In the genomic region with DNA sequence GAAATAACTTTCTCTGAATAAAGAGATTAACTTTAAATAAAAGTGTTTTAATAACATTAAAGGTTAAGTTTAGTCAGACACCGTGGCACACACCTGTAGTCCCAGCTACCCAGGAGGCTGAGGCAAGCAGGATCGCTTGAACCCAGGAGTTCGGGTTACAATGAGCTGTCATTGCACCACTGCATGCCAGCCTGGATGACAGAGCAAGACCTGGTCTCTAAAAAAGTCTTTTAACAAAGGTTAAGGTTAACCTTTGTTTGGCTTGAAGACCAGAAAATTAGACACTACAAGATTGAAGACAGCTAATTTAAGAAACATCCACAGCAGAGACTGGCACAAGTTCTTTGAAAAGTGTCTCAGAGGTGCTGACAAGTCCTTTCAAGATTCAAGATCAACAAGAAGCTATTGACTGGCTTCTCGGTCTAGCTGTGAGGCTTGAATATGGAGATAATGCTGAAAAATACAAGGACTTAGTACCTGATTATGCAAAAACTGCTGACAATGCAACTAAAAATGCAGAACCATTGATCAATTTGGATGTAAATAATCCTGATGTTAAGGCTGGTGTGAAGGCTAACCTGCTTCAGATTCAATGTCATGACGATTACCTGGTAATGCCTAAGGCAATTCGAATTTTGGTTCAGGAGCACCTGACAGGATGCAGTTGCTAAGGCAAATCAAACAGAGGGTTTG, we compare ENCODE assay signal across 22 cellular contexts. TPM values are rescaled to one million over a fixed set of nuclear protein-coding genes. Genes with fewer than 3 reads are reported as not detected.
DNase-seq lines count a peak whose midpoint lies in the region; ATAC-seq and TF ChIP-seq lines count a peak whose summit lies in the region.
"Had no signal": no experiment of that assay in that cellular context is flagged by ENCODE, and none has a peak within 500 bp of the region (broad histone marks: within the 10 kb centered on the region; RNA-seq: fewer than 3 reads in every experiment).

No MANE protein-coding gene starts in this region.

- H3K4me3 ChIP-seq in endodermal cell (ENCODE audit: low read length) (no peak overlapping the region), iPS-20b (ENCODE audit: low read length) (peak overlapping the region; percentile 48)
- H3K4me3 ChIP-seq: Peyer's patch had no signal

- H3K14ac ChIP-seq in H9 (ENCODE audit: insufficient read depth, low read length), result no peak overlapping the region

- no peak overlapping the region for H3K18ac ChIP-seq in H9 (ENCODE audit: insufficient read length, low read depth, low read length)

- H3K79me2 ChIP-seq in H9 (ENCODE audit: insufficient read depth, low read length), result no peaks in the 10 kb centered on the region

- H3T11ph ChIP-seq in H9 (ENCODE audit: low read length), result no peak overlapping the region

- ATAC-seq in GM21825 (IDR thresholded peaks at IDR 0.05; ENCODE audit: unreplicated experiment) (no peak), HG03432 (IDR thresholded peaks at IDR 0.05; ENCODE audit: unreplicated experiment) (no peak)
- ATAC-seq: Right ventricle myocardium inferior had no signal

- peaks cover 38 to 46% of the 10 kb centered on the region in 2 experiments for H3K4me1 Mint-ChIP-seq in H9
- H3K4me1 Mint-ChIP-seq in endodermal cell, result peaks cover 19% of the 10 kb centered on the region
- H3K4me1 Mint-ChIP-seq: CD14-positive monocyte, IgD-negative memory B cell had no signal

- H2AK5ac ChIP-seq in H9 (ENCODE audit: insufficient read length, low read length), result no peak overlapping the region

- H3K4me3 Mint-ChIP-seq in H9 (peak overlapping the region; percentile 34 to 69; a peak in 4 of 5 replicates), endodermal cell (no peak overlapping the region)
- H3K4me3 Mint-ChIP-seq: CD14-positive monocyte; IgD-negative memory B cell; T-helper 2 cell treated with Interferon-gamma antibody and Interleukin-4, amounts not matched to agents 5 μg/mL and 100 μg/mL, for 36 hours had no signal

- H3K9me3 ChIP-seq in H9 (ENCODE audit: control insufficient read depth, low read depth, low read length) (no peaks in the 10 kb centered on the region), endodermal cell (ENCODE audit: control insufficient read depth, low read length) (no peaks in the 10 kb centered on the region), iPS-20b (ENCODE audit: insufficient read depth, low read depth, low read length) (no peaks in the 10 kb centered on the region)
- H3K9me3 ChIP-seq: Peyer's patch had no signal

- H3K27ac ChIP-seq in H9 (ENCODE audit: insufficient read length, low read depth, low read length), result peak overlapping the region; percentile 30
- H3K27ac ChIP-seq in endodermal cell (ENCODE audit: low read depth, low read length), result no peak overlapping the region
- no peak overlapping the region for H3K27ac ChIP-seq in iPS-20b (ENCODE audit: low read length)
- H3K27ac ChIP-seq: Peyer's patch had no signal

- H2BK15ac ChIP-seq in H9 (ENCODE audit: low read depth, low read length), result no peak overlapping the region

- H3K9me3 Mint-ChIP-seq in H9, result no peaks in the 10 kb centered on the region
- H3K9me3 Mint-ChIP-seq in endodermal cell, result no peaks in the 10 kb centered on the region
- H3K9me3 Mint-ChIP-seq: T-helper 2 cell treated with Interferon-gamma antibody and Interleukin-4, amounts not matched to agents 5 μg/mL and 100 μg/mL, for 36 hours had no signal

- H3K36me3 Mint-ChIP-seq in H9 (ENCODE audit: insufficient read depth in 1 of 3, low read depth in 3 of 3) (no peaks in the 10 kb centered on the region), endodermal cell (ENCODE audit: low read depth) (no peaks in the 10 kb centered on the region)
- H3K36me3 Mint-ChIP-seq: CD14-positive monocyte, IgD-negative memory B cell had no signal

- peak overlapping the region; percentile 79 for H3K4me2 ChIP-seq in H9 (ENCODE audit: insufficient read depth, insufficient read length, low read length)

- H2BK120ac ChIP-seq in H9 (ENCODE audit: low read depth, low read length, poor library complexity, severe bottlenecking), result no peak overlapping the region

- peaks cover 3% of the 10 kb centered on the region for H3K23me2 ChIP-seq in H9 (ENCODE audit: insufficient read length, low read depth, low read length, poor library complexity, severe bottlenecking)

- H3K36me3 ChIP-seq in endodermal cell (ENCODE audit: control insufficient read depth, insufficient read depth, low read length) (no peaks in the 10 kb centered on the region), iPS-20b (ENCODE audit: insufficient read depth, low read depth, low read length) (no peaks in the 10 kb centered on the region)
- H3K36me3 ChIP-seq: Peyer's patch had no signal

- peak overlapping the region in 2 of 3 experiments; percentile 71 to 96; a peak in 4 of 7 replicates for H3K27ac Mint-ChIP-seq in H9
- no peak overlapping the region for H3K27ac Mint-ChIP-seq in endodermal cell
- H3K27ac Mint-ChIP-seq: CD14-positive monocyte; IgD-negative memory B cell; T-helper 2 cell treated with Interferon-gamma antibody and Interleukin-4, amounts not matched to agents 5 μg/mL and 100 μg/mL, for 36 hours had no signal

- H2BK12ac ChIP-seq in H9 (ENCODE audit: insufficient read length, low read depth, low read length), result no peak overlapping the region

- H3K56ac ChIP-seq in H9 (ENCODE audit: insufficient read length, low read depth, low read length), result no peak overlapping the region

- H4K8ac ChIP-seq in H9 (replicated peaks; ENCODE audit: insufficient read length, low read depth, low read length), result no peak overlapping the region

- no peaks in the 10 kb centered on the region; the same call in 1 of the 2 replicates for H3K27me3 Mint-ChIP-seq in H9 (ENCODE audit: low read depth)
- no peaks in the 10 kb centered on the region for H3K27me3 Mint-ChIP-seq in endodermal cell (ENCODE audit: insufficient read depth)

- no peak overlapping the region for H4K91ac ChIP-seq in H9 (ENCODE audit: insufficient read length, low read depth, low read length)

- no peak overlapping the region for H2AFZ ChIP-seq in H9 (ENCODE audit: low read length)

- H3K4me1 ChIP-seq in H9 (ENCODE audit: insufficient read depth, low read length) (no peaks in the 10 kb centered on the region; the same call in 1 of the 2 replicates), endodermal cell (ENCODE audit: control insufficient read depth, insufficient read depth, low read length) (peaks cover 10% of the 10 kb centered on the region), iPS-20b (ENCODE audit: insufficient read depth, low read length) (peaks cover 28% of the 10 kb centered on the region; the same call in 1 of the 2 replicates)
- H3K4me1 ChIP-seq: Peyer's patch had no signal

- H2BK20ac ChIP-seq in H9 (ENCODE audit: low read depth, low read length, poor library complexity, severe bottlenecking), result no peak overlapping the region

- no peaks in the 10 kb centered on the region for H3K79me1 ChIP-seq in H9 (ENCODE audit: insufficient read depth, low read depth, low read length, poor library complexity, severe bottlenecking)

- H3K4ac ChIP-seq in H9 (ENCODE audit: low read depth, low read length), result no peak overlapping the region

- H3K27me3 ChIP-seq in H9 (ENCODE audit: insufficient read depth, low read length), result no peaks in the 10 kb centered on the region
- peaks cover 7% of the 10 kb centered on the region for H3K27me3 ChIP-seq in endodermal cell (ENCODE audit: control insufficient read depth, insufficient read depth, low read length, poor library complexity, severe bottlenecking)
- no peaks in the 10 kb centered on the region for H3K27me3 ChIP-seq in iPS-20b (ENCODE audit: insufficient read depth, low read length)
- H3K27me3 ChIP-seq: Peyer's patch had no signal

- peak; percentile 50 for DNase-seq in H9
- peak; percentile 24 for DNase-seq in NCI-H146 (lab: John Stamatoyannopoulos, UW)
- peak; percentile 59 for DNase-seq in endodermal cell
- DNase-seq in cortex of kidney (lab: John Stamatoyannopoulos, UW), result no peak
- DNase-seq in activated CD4-positive, CD25-positive, alpha-beta regulatory T cell treated with anti-CD3 and anti-CD28 coated beads, Interleukin-2, amount 50 U/mL, for 72 hours, result no peak
- DNase-seq: DND-41, GDM1, GOT3, MM.1S, NCI-H1694 treated with DMSO at 0.1 percent for 48 hours, NCI-H226, NCI-H526, Peyer's patch had no signal

- H2BK5ac ChIP-seq in H9 (ENCODE audit: insufficient read length, low read length), result no peak overlapping the region

- H3K9ac ChIP-seq in H9 (ENCODE audit: extremely low read depth, insufficient read length, low read length) (no peak overlapping the region), endodermal cell (ENCODE audit: extremely low read depth, low read length, poor library complexity, severe bottlenecking) (no peak overlapping the region), iPS-20b (ENCODE audit: low read depth, low read length) (no peak overlapping the region)

- WGBS in H9 (ENCODE audit: extremely low coverage, insufficient read length, low lambda C conversion rate), result no CpG with 5 or more reads among the region's 6 CpGs
- 15 to 18% methylated on average over 5 to 6 of the region's 6 CpGs for WGBS in endodermal cell (ENCODE audit: insufficient coverage in 1 of 2, insufficient read length in 1 of 2), 2 experiments

- H4K5ac ChIP-seq in H9 (ENCODE audit: insufficient read length, low read depth, low read length), result no peak overlapping the region

- TF ChIP-seq CTCF in H9 (conservative IDR thresholded peaks at IDR 0.05), result no peak
- no peak for TF ChIP-seq CTCF in endodermal cell (conservative IDR thresholded peaks at IDR 0.05)

- no peak overlapping the region for H3K23ac ChIP-seq in H9 (ENCODE audit: insufficient read length, low read depth, low read length)

- no peaks in the 10 kb centered on the region for H4K20me1 ChIP-seq in H9 (ENCODE audit: control insufficient read depth, insufficient read depth, insufficient read length)

RNA-seq across cellular contexts. Expression of a gene that starts 48.8 kb away (rescaled TPM):
- total RNA-seq in H9 (2021) (not detected in 2 replicates), endodermal cell (not detected)
- not detected for polyA plus RNA-seq in endodermal cell (2013, experiment 1 of 2)
- polyA plus RNA-seq in endodermal cell (2013, experiment 2 of 2), result 1.0 TPM
- total RNA-seq: LHCN-M2, Peyer's patch had no signal
- polyA plus RNA-seq: AG04450, CD14-positive monocyte, IgD-negative memory B cell had no signal

Comparison
In these comparisons a context has a peak if more than half of its experiments do, and no peak if none do; other contexts are left out.
1. DNase-seq: peak in H9 (single experiment), NCI-H146 (single experiment) and endodermal cell (single experiment); none in cortex of kidney (single experiment) and activated CD4-positive, CD25-positive, alpha-beta regulatory T cell treated with anti-CD3 and anti-CD28 coated beads, Interleukin-2, amount 50 U/mL, for 72 hours (single experiment).